ENCODE assay signal across 1 cellular context in genomic region chr21:43727571-43728466, GRCh38.
TF ChIP-seq lines count a peak whose summit lies in the region.

No MANE protein-coding gene starts in this region.

TF ChIP-seq in HepG2, 621 proteins besides CTCF, POLR2A, EP300 and RAD21 (continued from another document):
- no peak for TF ChIP-seq ZNF839 (CRISPR knock-in tag; IDR thresholded peaks at IDR 0.05; ENCODE audit: borderline replicate concordance)
- TF ChIP-seq SAFB2 (CRISPR knock-in tag; IDR thresholded peaks at IDR 0.05; ENCODE audit: borderline replicate concordance, low read depth), result no peak
- TF ChIP-seq TAF1 (CRISPR knock-in tag; IDR thresholded peaks at IDR 0.05), result no peak
- no peak for TF ChIP-seq ZNF432 (CRISPR knock-in tag; IDR thresholded peaks at IDR 0.05; ENCODE audit: borderline replicate concordance)
- TF ChIP-seq ZNF772 (CRISPR knock-in tag; IDR thresholded peaks at IDR 0.05), result no peak
- TF ChIP-seq SRY (CRISPR knock-in tag; IDR thresholded peaks at IDR 0.05), result no peak
- no peak for TF ChIP-seq SIN3A (IDR thresholded peaks at IDR 0.05; ENCODE audit: borderline replicate concordance, low read depth, low read length)
- TF ChIP-seq, protein P1, sequence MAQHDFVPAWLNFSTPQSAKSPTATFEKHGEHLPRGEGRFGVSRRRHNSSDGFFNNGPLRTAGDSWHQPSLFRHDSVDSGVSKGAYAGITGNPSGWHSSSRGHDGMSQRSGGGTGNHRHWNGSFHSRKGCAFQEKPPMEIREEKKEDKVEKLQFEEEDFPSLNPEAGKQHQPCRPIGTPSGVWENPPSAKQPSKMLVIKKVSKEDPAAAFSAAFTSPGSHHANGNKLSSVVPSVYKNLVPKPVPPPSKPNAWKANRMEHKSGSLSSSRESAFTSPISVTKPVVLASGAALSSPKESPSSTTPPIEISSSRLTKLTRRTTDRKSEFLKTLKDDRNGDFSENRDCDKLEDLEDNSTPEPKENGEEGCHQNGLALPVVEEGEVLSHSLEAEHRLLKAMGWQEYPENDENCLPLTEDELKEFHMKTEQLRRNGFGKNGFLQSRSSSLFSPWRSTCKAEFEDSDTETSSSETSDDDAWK (CRISPR knock-in tag; IDR thresholded peaks at IDR 0.05), result no peak
- TF ChIP-seq, protein P2, sequence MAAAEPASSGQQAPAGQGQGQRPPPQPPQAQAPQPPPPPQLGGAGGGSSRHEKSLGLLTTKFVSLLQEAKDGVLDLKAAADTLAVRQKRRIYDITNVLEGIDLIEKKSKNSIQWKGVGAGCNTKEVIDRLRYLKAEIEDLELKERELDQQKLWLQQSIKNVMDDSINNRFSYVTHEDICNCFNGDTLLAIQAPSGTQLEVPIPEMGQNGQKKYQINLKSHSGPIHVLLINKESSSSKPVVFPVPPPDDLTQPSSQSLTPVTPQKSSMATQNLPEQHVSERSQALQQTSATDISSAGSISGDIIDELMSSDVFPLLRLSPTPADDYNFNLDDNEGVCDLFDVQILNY (CRISPR knock-in tag; conservative IDR thresholded peaks at IDR 0.05), result no peak
- no peak for TF ChIP-seq ZNF251 (CRISPR knock-in tag; IDR thresholded peaks at IDR 0.05)
- no peak for TF ChIP-seq ATRX (CRISPR knock-in tag; IDR thresholded peaks at IDR 0.05; ENCODE audit: borderline replicate concordance)
- 0 out of 2 replicates have a peak, but pooled peaks have one; percentile 19 for TF ChIP-seq MIXL1 (CRISPR knock-in tag; IDR thresholded peaks at IDR 0.05)
- no peak for TF ChIP-seq MTA3 (CRISPR knock-in tag; IDR thresholded peaks at IDR 0.05)
- TF ChIP-seq ZNF496 (CRISPR knock-in tag; IDR thresholded peaks at IDR 0.05; ENCODE audit: insufficient replicate concordance), result no peak
- no peak for TF ChIP-seq MTERF4 (CRISPR knock-in tag; IDR thresholded peaks at IDR 0.05)
- TF ChIP-seq, protein P3, sequence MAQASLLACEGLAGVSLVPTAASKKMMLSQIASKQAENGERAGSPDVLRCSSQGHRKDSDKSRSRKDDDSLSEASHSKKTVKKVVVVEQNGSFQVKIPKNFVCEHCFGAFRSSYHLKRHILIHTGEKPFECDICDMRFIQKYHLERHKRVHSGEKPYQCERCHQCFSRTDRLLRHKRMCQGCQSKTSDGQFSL (CRISPR knock-in tag; IDR thresholded peaks at IDR 0.05), result no peak
- no peak for TF ChIP-seq ZNF253 (CRISPR knock-in tag; IDR thresholded peaks at IDR 0.05; ENCODE audit: borderline replicate concordance)
- no peak for TF ChIP-seq ZNF33A (CRISPR knock-in tag; IDR thresholded peaks at IDR 0.05; ENCODE audit: borderline replicate concordance)
- no peak for TF ChIP-seq SMYD3 (CRISPR knock-in tag; IDR thresholded peaks at IDR 0.05)
- TF ChIP-seq ZBTB38 (CRISPR knock-in tag; IDR thresholded peaks at IDR 0.05), result peak; percentile 74
- no peak for TF ChIP-seq HCFC1 (IDR thresholded peaks at IDR 0.05; ENCODE audit: low read depth, low read length)
- peak; percentile 4 for TF ChIP-seq ZNF18 (CRISPR knock-in tag; IDR thresholded peaks at IDR 0.05; ENCODE audit: insufficient replicate concordance)
- no peak for TF ChIP-seq MAF1 (CRISPR knock-in tag; IDR thresholded peaks at IDR 0.05; ENCODE audit: borderline replicate concordance)
- no peak for TF ChIP-seq ZBTB21 (CRISPR knock-in tag; IDR thresholded peaks at IDR 0.05)
- TF ChIP-seq, protein P4, sequence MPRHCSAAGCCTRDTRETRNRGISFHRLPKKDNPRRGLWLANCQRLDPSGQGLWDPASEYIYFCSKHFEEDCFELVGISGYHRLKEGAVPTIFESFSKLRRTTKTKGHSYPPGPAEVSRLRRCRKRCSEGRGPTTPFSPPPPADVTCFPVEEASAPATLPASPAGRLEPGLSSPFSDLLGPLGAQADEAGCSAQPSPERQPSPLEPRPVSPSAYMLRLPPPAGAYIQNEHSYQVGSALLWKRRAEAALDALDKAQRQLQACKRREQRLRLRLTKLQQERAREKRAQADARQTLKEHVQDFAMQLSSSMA (CRISPR knock-in tag; IDR thresholded peaks at IDR 0.05), result no peak; the same call in 1 of the 2 replicates
- TF ChIP-seq ATF7-NPFF (CRISPR knock-in tag; IDR thresholded peaks at IDR 0.05; ENCODE audit: low read depth), result no peak
- peak; percentile 54; the same call in 1 of the 2 replicates for TF ChIP-seq RCOR2 (CRISPR knock-in tag; IDR thresholded peaks at IDR 0.05)
- TF ChIP-seq ZNF136 (CRISPR knock-in tag; IDR thresholded peaks at IDR 0.05; ENCODE audit: low read depth), result no peak
- peak; percentile 59 for TF ChIP-seq TEAD3 (CRISPR knock-in tag; optimal IDR thresholded peaks at IDR 0.05; ENCODE audit: borderline replicate concordance)
- no peak for TF ChIP-seq SALL2 (CRISPR knock-in tag; IDR thresholded peaks at IDR 0.05)
- TF ChIP-seq YEATS2 (CRISPR knock-in tag; IDR thresholded peaks at IDR 0.05; ENCODE audit: borderline replicate concordance), result no peak
- no peak for TF ChIP-seq NCOA2 (CRISPR knock-in tag; IDR thresholded peaks at IDR 0.05)
- TF ChIP-seq, protein P5, sequence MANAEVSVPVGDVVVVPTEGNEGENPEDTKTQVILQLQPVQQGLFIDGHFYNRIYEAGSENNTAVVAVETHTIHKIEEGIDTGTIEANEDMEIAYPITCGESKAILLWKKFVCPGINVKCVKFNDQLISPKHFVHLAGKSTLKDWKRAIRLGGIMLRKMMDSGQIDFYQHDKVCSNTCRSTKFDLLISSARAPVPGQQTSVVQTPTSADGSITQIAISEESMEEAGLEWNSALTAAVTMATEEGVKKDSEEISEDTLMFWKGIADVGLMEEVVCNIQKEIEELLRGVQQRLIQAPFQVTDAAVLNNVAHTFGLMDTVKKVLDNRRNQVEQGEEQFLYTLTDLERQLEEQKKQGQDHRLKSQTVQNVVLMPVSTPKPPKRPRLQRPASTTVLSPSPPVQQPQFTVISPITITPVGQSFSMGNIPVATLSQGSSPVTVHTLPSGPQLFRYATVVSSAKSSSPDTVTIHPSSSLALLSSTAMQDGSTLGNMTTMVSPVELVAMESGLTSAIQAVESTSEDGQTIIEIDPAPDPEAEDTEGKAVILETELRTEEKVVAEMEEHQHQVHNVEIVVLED (CRISPR knock-in tag; IDR thresholded peaks at IDR 0.05; ENCODE audit: borderline replicate concordance), result no peak
- TF ChIP-seq ZNF749 (CRISPR knock-in tag; IDR thresholded peaks at IDR 0.05; ENCODE audit: borderline replicate concordance), result no peak
- no peak for TF ChIP-seq NPAS2 (CRISPR knock-in tag; IDR thresholded peaks at IDR 0.05; ENCODE audit: borderline replicate concordance)
- TF ChIP-seq ADNP (CRISPR knock-in tag; IDR thresholded peaks at IDR 0.05), result no peak; the same call in 1 of the 2 replicates
- no peak for TF ChIP-seq ZNF468 (CRISPR knock-in tag; IDR thresholded peaks at IDR 0.05)
- TF ChIP-seq TCF12 (IDR thresholded peaks at IDR 0.05), result no peak
- TF ChIP-seq TCF12 (CRISPR knock-in tag; IDR thresholded peaks at IDR 0.05), result no peak
- TF ChIP-seq, protein P6, sequence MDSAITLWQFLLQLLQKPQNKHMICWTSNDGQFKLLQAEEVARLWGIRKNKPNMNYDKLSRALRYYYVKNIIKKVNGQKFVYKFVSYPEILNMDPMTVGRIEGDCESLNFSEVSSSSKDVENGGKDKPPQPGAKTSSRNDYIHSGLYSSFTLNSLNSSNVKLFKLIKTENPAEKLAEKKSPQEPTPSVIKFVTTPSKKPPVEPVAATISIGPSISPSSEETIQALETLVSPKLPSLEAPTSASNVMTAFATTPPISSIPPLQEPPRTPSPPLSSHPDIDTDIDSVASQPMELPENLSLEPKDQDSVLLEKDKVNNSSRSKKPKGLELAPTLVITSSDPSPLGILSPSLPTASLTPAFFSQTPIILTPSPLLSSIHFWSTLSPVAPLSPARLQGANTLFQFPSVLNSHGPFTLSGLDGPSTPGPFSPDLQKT (CRISPR knock-in tag; IDR thresholded peaks at IDR 0.05; ENCODE audit: borderline replicate concordance), result no peak
- no peak for TF ChIP-seq ZZZ3 (CRISPR knock-in tag; IDR thresholded peaks at IDR 0.05; ENCODE audit: borderline replicate concordance)
- no peak for TF ChIP-seq ZNF260 (CRISPR knock-in tag; IDR thresholded peaks at IDR 0.05; ENCODE audit: borderline replicate concordance, low read depth)
- TF ChIP-seq ZNF263 (CRISPR knock-in tag; IDR thresholded peaks at IDR 0.05), result peak; percentile 79
- no peak for TF ChIP-seq ZFY (CRISPR knock-in tag; IDR thresholded peaks at IDR 0.05)
- no peak for TF ChIP-seq PHF5A (CRISPR knock-in tag; IDR thresholded peaks at IDR 0.05; ENCODE audit: low read depth, unreplicated experiment)
- TF ChIP-seq RXRB (CRISPR knock-in tag; IDR thresholded peaks at IDR 0.05; ENCODE audit: borderline replicate concordance), result no peak
- TF ChIP-seq GTF3A (CRISPR knock-in tag; conservative IDR thresholded peaks at IDR 0.05), result no peak
- TF ChIP-seq, protein P7, sequence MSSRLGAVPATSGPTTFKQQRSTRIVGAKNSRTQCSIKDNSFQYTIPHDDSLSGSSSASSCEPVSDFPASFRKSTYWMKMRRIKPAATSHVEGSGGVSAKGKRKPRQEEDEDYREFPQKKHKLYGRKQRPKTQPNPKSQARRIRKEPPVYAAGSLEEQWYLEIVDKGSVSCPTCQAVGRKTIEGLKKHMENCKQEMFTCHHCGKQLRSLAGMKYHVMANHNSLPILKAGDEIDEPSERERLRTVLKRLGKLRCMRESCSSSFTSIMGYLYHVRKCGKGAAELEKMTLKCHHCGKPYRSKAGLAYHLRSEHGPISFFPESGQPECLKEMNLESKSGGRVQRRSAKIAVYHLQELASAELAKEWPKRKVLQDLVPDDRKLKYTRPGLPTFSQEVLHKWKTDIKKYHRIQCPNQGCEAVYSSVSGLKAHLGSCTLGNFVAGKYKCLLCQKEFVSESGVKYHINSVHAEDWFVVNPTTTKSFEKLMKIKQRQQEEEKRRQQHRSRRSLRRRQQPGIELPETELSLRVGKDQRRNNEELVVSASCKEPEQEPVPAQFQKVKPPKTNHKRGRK (CRISPR knock-in tag; IDR thresholded peaks at IDR 0.05), result no peak
- no peak; the same call in 1 of the 2 replicates for TF ChIP-seq ZC3H13 (CRISPR knock-in tag; IDR thresholded peaks at IDR 0.05)
- TF ChIP-seq YY1 (IDR thresholded peaks at IDR 0.05; ENCODE audit: insufficient read depth, insufficient replicate concordance, low read depth, low read length), result no peak
- TF ChIP-seq, protein P8, sequence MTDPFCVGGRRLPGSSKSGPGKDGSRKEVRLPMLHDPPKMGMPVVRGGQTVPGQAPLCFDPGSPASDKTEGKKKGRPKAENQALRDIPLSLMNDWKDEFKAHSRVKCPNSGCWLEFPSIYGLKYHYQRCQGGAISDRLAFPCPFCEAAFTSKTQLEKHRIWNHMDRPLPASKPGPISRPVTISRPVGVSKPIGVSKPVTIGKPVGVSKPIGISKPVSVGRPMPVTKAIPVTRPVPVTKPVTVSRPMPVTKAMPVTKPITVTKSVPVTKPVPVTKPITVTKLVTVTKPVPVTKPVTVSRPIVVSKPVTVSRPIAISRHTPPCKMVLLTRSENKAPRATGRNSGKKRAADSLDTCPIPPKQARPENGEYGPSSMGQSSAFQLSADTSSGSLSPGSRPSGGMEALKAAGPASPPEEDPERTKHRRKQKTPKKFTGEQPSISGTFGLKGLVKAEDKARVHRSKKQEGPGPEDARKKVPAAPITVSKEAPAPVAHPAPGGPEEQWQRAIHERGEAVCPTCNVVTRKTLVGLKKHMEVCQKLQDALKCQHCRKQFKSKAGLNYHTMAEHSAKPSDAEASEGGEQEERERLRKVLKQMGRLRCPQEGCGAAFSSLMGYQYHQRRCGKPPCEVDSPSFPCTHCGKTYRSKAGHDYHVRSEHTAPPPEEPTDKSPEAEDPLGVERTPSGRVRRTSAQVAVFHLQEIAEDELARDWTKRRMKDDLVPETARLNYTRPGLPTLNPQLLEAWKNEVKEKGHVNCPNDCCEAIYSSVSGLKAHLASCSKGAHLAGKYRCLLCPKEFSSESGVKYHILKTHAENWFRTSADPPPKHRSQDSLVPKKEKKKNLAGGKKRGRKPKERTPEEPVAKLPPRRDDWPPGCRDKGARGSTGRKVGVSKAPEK (CRISPR knock-in tag; IDR thresholded peaks at IDR 0.05; ENCODE audit: borderline replicate concordance), result no peak
- TF ChIP-seq ZNF878 (CRISPR knock-in tag; IDR thresholded peaks at IDR 0.05), result no peak
- TF ChIP-seq ZMAT5 (CRISPR knock-in tag; IDR thresholded peaks at IDR 0.05; ENCODE audit: borderline replicate concordance, low read depth), result no peak
- no peak for TF ChIP-seq AKAP8 (CRISPR knock-in tag; IDR thresholded peaks at IDR 0.05)
- no peak for TF ChIP-seq ZBTB20 (CRISPR knock-in tag; IDR thresholded peaks at IDR 0.05; ENCODE audit: borderline replicate concordance, low read depth)
- TF ChIP-seq, protein P9, sequence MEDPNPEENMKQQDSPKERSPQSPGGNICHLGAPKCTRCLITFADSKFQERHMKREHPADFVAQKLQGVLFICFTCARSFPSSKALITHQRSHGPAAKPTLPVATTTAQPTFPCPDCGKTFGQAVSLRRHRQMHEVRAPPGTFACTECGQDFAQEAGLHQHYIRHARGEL (CRISPR knock-in tag; IDR thresholded peaks at IDR 0.05), result 0 out of 2 replicates have a peak, but pooled peaks have one; percentile 26
- no peak for TF ChIP-seq NR2F2 (IDR thresholded peaks at IDR 0.05; ENCODE audit: borderline replicate concordance, low read depth)
- TF ChIP-seq AHR (CRISPR knock-in tag; IDR thresholded peaks at IDR 0.05), result peak; percentile 44; the same call in 1 of the 2 replicates
- no peak for TF ChIP-seq NONO (IDR thresholded peaks at IDR 0.05)
- no peak for TF ChIP-seq NONO (CRISPR knock-in tag; conservative IDR thresholded peaks at IDR 0.05)
- no peak for TF ChIP-seq TBX2 (CRISPR knock-in tag; IDR thresholded peaks at IDR 0.05; ENCODE audit: borderline replicate concordance)
TF ChIP-seq in HepG2: peak in this region for 50.
